ENCODE assay signal across 10 cellular contexts in genomic region chr13:39688699-39689405, GRCh38. TPM values are rescaled to one million over a fixed set of nuclear protein-coding genes. Genes with fewer than 3 reads are reported as not detected.
DNase-seq lines count a peak whose midpoint lies in the region; ATAC-seq and TF ChIP-seq lines count a peak whose summit lies in the region.
"Had no signal": no experiment of that assay in that cellular context is flagged by ENCODE, and none has a peak within 500 bp of the region (broad histone marks: within the 10 kb centered on the region; RNA-seq: fewer than 3 reads in every experiment).

No MANE protein-coding gene starts in this region.

- 56% methylated on average over 1 of the region's 1 CpG for WGBS in right lobe of liver (ENCODE audit: insufficient coverage, low coverage, low lambda C conversion rate, missing lambda C conversion rate)
- 90% methylated on average over 1 of the region's 1 CpG for WGBS in prostate gland

- no peak overlapping the region for H3K4me3 Mint-ChIP-seq in activated CD4-positive, alpha-beta T cell treated with anti-CD3 and anti-CD28 coated beads, Interleukin-2, amount 10 ng/mL, durations not matched to agents 7 days and 5 days

- ATAC-seq in HG02759 (IDR thresholded peaks at IDR 0.05; ENCODE audit: unreplicated experiment): peak; percentile 89
- ATAC-seq in right lobe of liver: no peak

- H3K27ac ChIP-seq in OCI-LY3 (ENCODE audit: low read length) (peak overlapping the region; percentile 79), osteoblast (ENCODE audit: low read depth, low read length) (no peak overlapping the region), right lobe of liver (no peak overlapping the region), prostate gland (no peak overlapping the region)

- H3K36me3 Mint-ChIP-seq in activated CD4-positive, alpha-beta T cell treated with anti-CD3 and anti-CD28 coated beads, Interleukin-2, amount 10 ng/mL, durations not matched to agents 7 days and 5 days (ENCODE audit: low read depth): peaks cover 13% of the 10 kb centered on the region

- H3K9me3 Mint-ChIP-seq in activated CD4-positive, alpha-beta T cell treated with anti-CD3 and anti-CD28 coated beads, Interleukin-2, amount 10 ng/mL, durations not matched to agents 7 days and 5 days: no peaks in the 10 kb centered on the region

- H2AFZ ChIP-seq in OCI-LY3 (ENCODE audit: low read depth, low read length) (no peak overlapping the region), osteoblast (ENCODE audit: low read length) (no peak overlapping the region)

- no peak for TF ChIP-seq POLR2A in right lobe of liver (IDR thresholded peaks at IDR 0.05)
- TF ChIP-seq POLR2A in prostate gland (IDR thresholded peaks at IDR 0.05): no peak

- H3K9me3 ChIP-seq in OCI-LY3 (ENCODE audit: insufficient read depth, low read length) (no peaks in the 10 kb centered on the region), osteoblast (ENCODE audit: low read depth, low read length) (no peaks in the 10 kb centered on the region), right lobe of liver (no peaks in the 10 kb centered on the region), prostate gland (no peaks in the 10 kb centered on the region)

- peaks cover 42% of the 10 kb centered on the region for H3K4me1 ChIP-seq in OCI-LY3 (ENCODE audit: low read length)
- peaks cover 9% of the 10 kb centered on the region for H3K4me1 ChIP-seq in osteoblast (ENCODE audit: insufficient read depth, low read length)
- no peaks in the 10 kb centered on the region for H3K4me1 ChIP-seq in right lobe of liver
- no peaks in the 10 kb centered on the region for H3K4me1 ChIP-seq in prostate gland (replicated peaks)

- peak overlapping the region; percentile 44 for H3K4me2 ChIP-seq in OCI-LY3 (ENCODE audit: low read length)
- H3K4me2 ChIP-seq in osteoblast (ENCODE audit: insufficient read depth, low read length): no peak overlapping the region

- POLR2A ChIA-PET in activated CD4-positive, alpha-beta T cell treated with anti-CD3 and anti-CD28 coated beads, Interleukin-2, amount 10 ng/mL, durations not matched to agents 7 days and 5 days (lab: Charles Lee): no interaction called here

- no peaks in the 10 kb centered on the region for H4K20me1 ChIP-seq in OCI-LY3 (ENCODE audit: insufficient read depth, low read length)
- H4K20me1 ChIP-seq in osteoblast (ENCODE audit: insufficient read depth, low read length): no peaks in the 10 kb centered on the region

- no peaks in the 10 kb centered on the region for H3K27me3 ChIP-seq in OCI-LY3 (ENCODE audit: low read depth, low read length)
- H3K27me3 ChIP-seq in osteoblast (ENCODE audit: insufficient read depth, low read length): no peaks in the 10 kb centered on the region
- no peaks in the 10 kb centered on the region for H3K27me3 ChIP-seq in right lobe of liver
- no peaks in the 10 kb centered on the region for H3K27me3 ChIP-seq in prostate gland (replicated peaks; ENCODE audit: insufficient read depth)

- H3K27me3 Mint-ChIP-seq in activated CD4-positive, alpha-beta T cell treated with anti-CD3 and anti-CD28 coated beads, Interleukin-2, amount 10 ng/mL, durations not matched to agents 7 days and 5 days: no peaks in the 10 kb centered on the region

- no peak for DNase-seq in activated CD4-positive, alpha-beta T cell treated with anti-CD3 and anti-CD28 coated beads, Interleukin-2, amount 10 ng/mL, durations not matched to agents 7 days and 5 days
- DNase-seq in activated CD4-positive, alpha-beta T cell treated with anti-CD3 and anti-CD28 coated beads for 4 hours: no peak
- DNase-seq in osteoblast (ENCODE audit: insufficient read length, low spot score, missing footprints) (peak; percentile 52), right lobe of liver (no peak), prostate gland (ENCODE audit: low spot score) (no peak), HK-2 (ENCODE audit: unreplicated experiment) (no peak)
- DNase-seq: mesendoderm, Right ventricle myocardium superior had no signal

- H3K4me3 ChIP-seq in OCI-LY3 (ENCODE audit: low read length) (peak overlapping the region; percentile 5), osteoblast (ENCODE audit: insufficient read depth, low read length) (no peak overlapping the region), right lobe of liver (no peak overlapping the region), prostate gland (no peak overlapping the region)

- intact Hi-C loops in right lobe of liver (cut with DNase I) (no loop called here), prostate gland (cut with DNase I) (no loop called here)

- TF ChIP-seq CTCF in OCI-LY3 (IDR thresholded peaks at IDR 0.05; ENCODE audit: low read depth, low read length) (no peak), osteoblast (IDR thresholded peaks at IDR 0.05; ENCODE audit: extremely low read depth, low read depth, low read length) (no peak), right lobe of liver (IDR thresholded peaks at IDR 0.05) (no peak), prostate gland (IDR thresholded peaks at IDR 0.05) (no peak)

- H3K79me2 ChIP-seq in OCI-LY3 (ENCODE audit: low read length) (no peaks in the 10 kb centered on the region), osteoblast (ENCODE audit: insufficient read depth, low read length) (no peaks in the 10 kb centered on the region)

- H3K27ac Mint-ChIP-seq in activated CD4-positive, alpha-beta T cell treated with anti-CD3 and anti-CD28 coated beads, Interleukin-2, amount 10 ng/mL, durations not matched to agents 7 days and 5 days: peak overlapping the region; percentile 65

- CTCF ChIA-PET in activated CD4-positive, alpha-beta T cell treated with anti-CD3 and anti-CD28 coated beads, Interleukin-2, amount 10 ng/mL, durations not matched to agents 7 days and 5 days (lab: Charles Lee): no interaction called here

- peaks cover 15% of the 10 kb centered on the region for H3K36me3 ChIP-seq in OCI-LY3 (replicated peaks; ENCODE audit: low read depth, low read length)
- H3K36me3 ChIP-seq in osteoblast (ENCODE audit: insufficient read depth, low read length): peaks cover 17% of the 10 kb centered on the region
- peaks cover 0 to 13% (median 3%) of the 10 kb centered on the region in 4 donors for H3K36me3 ChIP-seq in right lobe of liver
- no peaks in the 10 kb centered on the region for H3K36me3 ChIP-seq in prostate gland

- H3K9ac ChIP-seq in OCI-LY3 (ENCODE audit: low read length): peak overlapping the region; percentile 24

- peaks cover 23% of the 10 kb centered on the region for H3K4me1 Mint-ChIP-seq in activated CD4-positive, alpha-beta T cell treated with anti-CD3 and anti-CD28 coated beads, Interleukin-2, amount 10 ng/mL, durations not matched to agents 7 days and 5 days

RNA-seq across cellular contexts. Expression of gene COG6, which starts 33.4 kb away (rescaled TPM):
- total RNA-seq in activated CD4-positive, alpha-beta T cell treated with anti-CD3 and anti-CD28 coated beads, Interleukin-2, amount 10 ng/mL, durations not matched to agents 7 days and 5 days: 10 to 100 TPM; 26.5 TPM
- total RNA-seq in osteoblast (36.2 and 44.5 TPM in 2 replicates), right lobe of liver (10 to 100 TPM in 4 of 6 experiments, 1 to 10 TPM in 2; 8.6 to 15.2 (median 12.2) TPM), prostate gland (10 to 100 TPM; 19.5 to 27.6 TPM)
